In genomic region chr5:71973563-71973962, GRCh38 we compare ENCODE assay signal across 14 cellular contexts.
A peak's percentile ranks its signal among the peaks of the same experiment; 100 is the strongest.
DNase-seq lines count a peak whose midpoint lies in the region; ATAC-seq and TF ChIP-seq lines count a peak whose summit lies in the region.
"Had no signal": no experiment of that assay in that cellular context is flagged by ENCODE, and none has a peak within 500 bp of the region (broad histone marks: within the 10 kb centered on the region; RNA-seq: fewer than 3 reads in every experiment).

No MANE protein-coding gene starts in this region.

- no peak overlapping the region for H3K27ac Mint-ChIP-seq in stimulated activated naive B cell treated with anti-CD40 and anti-IgM and Interleukin-4, amounts not matched to agents 10 μg/mL and 1 μg/mL and 100 μg/mL, for 72 hours
- H3K27ac Mint-ChIP-seq: dendritic cell treated with granulocyte-macrophage colony-stimulating factor and Interleukin-4, amounts not matched to agents 40 ng/mL and 50 ng/mL, for 4 days; T-cell had no signal

- peaks cover 13 to 34% of the 10 kb centered on the region in 2 donors for H3K27me3 Mint-ChIP-seq in stimulated activated naive B cell treated with anti-CD40 and anti-IgM and Interleukin-4, amounts not matched to agents 10 μg/mL and 1 μg/mL and 100 μg/mL, for 72 hours
- H3K27me3 Mint-ChIP-seq: dendritic cell treated with granulocyte-macrophage colony-stimulating factor and Interleukin-4, amounts not matched to agents 40 ng/mL and 50 ng/mL, for 4 days had no signal

- no peak overlapping the region for H3K4me3 Mint-ChIP-seq in stimulated activated naive B cell treated with anti-CD40 and anti-IgM and Interleukin-4, amounts not matched to agents 10 μg/mL and 1 μg/mL and 100 μg/mL, for 72 hours
- H3K4me3 Mint-ChIP-seq: CD8-positive, alpha-beta memory T cell; dendritic cell treated with granulocyte-macrophage colony-stimulating factor and Interleukin-4, amounts not matched to agents 40 ng/mL and 50 ng/mL, for 4 days; T-cell had no signal

- peak; percentile 33 for DNase-seq in G401 (ENCODE audit: low spot score)
- DNase-seq in amniotic epithelial cell (ENCODE audit: low read depth): peak; percentile 35
- DNase-seq in right lobe of liver: no peak
- no peak for DNase-seq in suprapubic skin (ENCODE audit: low spot score in 2 of 2)
- no peak for DNase-seq in OCI-M2 (lab: John Stamatoyannopoulos, UW; ENCODE audit: unreplicated experiment)
- no peak for DNase-seq in SIG-M5 (lab: John Stamatoyannopoulos, UW)
- no peak for DNase-seq in stimulated activated naive B cell treated with anti-CD40 and anti-IgM and Interleukin-4, amounts not matched to agents 10 μg/mL and 1 μg/mL and 100 μg/mL, for 72 hours
- DNase-seq: CD8-positive, alpha-beta memory T cell; foreskin keratinocyte; small intestine; stimulated activated CD4-positive, alpha-beta T cell treated with anti-CD3 and anti-CD28 coated beads, Interleukin-4, amount 100 ng/mL, for 24 hours; T-cell had no signal

- intact Hi-C loops in right lobe of liver (cut with DNase I): no loop called here

- H3K27me3 ChIP-seq in right lobe of liver: no peaks in the 10 kb centered on the region
- no peaks in the 10 kb centered on the region for H3K27me3 ChIP-seq in suprapubic skin

- H3K36me3 ChIP-seq in right lobe of liver: no peaks in the 10 kb centered on the region
- no peaks in the 10 kb centered on the region for H3K36me3 ChIP-seq in suprapubic skin

- H3K9me3 ChIP-seq in right lobe of liver (no peaks in the 10 kb centered on the region), suprapubic skin (no peaks in the 10 kb centered on the region)

- no peak for TF ChIP-seq CTCF in right lobe of liver (IDR thresholded peaks at IDR 0.05)
- no peak for TF ChIP-seq CTCF in suprapubic skin (IDR thresholded peaks at IDR 0.05)

- in situ Hi-C loops in G401 (cut with HindIII; ENCODE audit: low sequenced_read_pairs): no loop called here

- H3K4me3 ChIP-seq in right lobe of liver: no peak overlapping the region
- H3K4me3 ChIP-seq in suprapubic skin: no peak overlapping the region

- 54% methylated on average over 3 of the region's 3 CpGs for WGBS in right lobe of liver (ENCODE audit: insufficient coverage, low coverage, low lambda C conversion rate, missing lambda C conversion rate)
- WGBS in suprapubic skin: 57% methylated on average over 3 of the region's 3 CpGs

- peak overlapping the region in 2 of 3 donors; percentile 3 to 8 for H3K27ac ChIP-seq in right lobe of liver
- H3K27ac ChIP-seq in suprapubic skin: peak overlapping the region; percentile 75
- H3K27ac ChIP-seq: foreskin keratinocyte had no signal

- no peak for TF ChIP-seq EP300 in suprapubic skin (IDR thresholded peaks at IDR 0.05)

- H3K9me3 Mint-ChIP-seq in stimulated activated naive B cell treated with anti-CD40 and anti-IgM and Interleukin-4, amounts not matched to agents 10 μg/mL and 1 μg/mL and 100 μg/mL, for 72 hours: peaks cover 0 to 2% of the 10 kb centered on the region in 2 donors
- H3K9me3 Mint-ChIP-seq: dendritic cell treated with granulocyte-macrophage colony-stimulating factor and Interleukin-4, amounts not matched to agents 40 ng/mL and 50 ng/mL, for 4 days; T-cell had no signal

- TF ChIP-seq POLR2A in right lobe of liver (IDR thresholded peaks at IDR 0.05): no peak
- no peak for TF ChIP-seq POLR2A in suprapubic skin (IDR thresholded peaks at IDR 0.05)

- no peak for ATAC-seq in right lobe of liver
- no peak for ATAC-seq in SK-N-SH treated with all-trans-retinoic acid at 6 μM for 48 hours
- ATAC-seq in stimulated activated naive B cell treated with anti-CD40 and anti-IgM and Interleukin-4, amounts not matched to agents 10 μg/mL and 1 μg/mL and 100 μg/mL, for 72 hours (replicated peaks): no peak
- ATAC-seq: foreskin keratinocyte, T-cell had no signal

- H3K4me1 Mint-ChIP-seq in stimulated activated naive B cell treated with anti-CD40 and anti-IgM and Interleukin-4, amounts not matched to agents 10 μg/mL and 1 μg/mL and 100 μg/mL, for 72 hours: no peaks in the 10 kb centered on the region
- H3K4me1 Mint-ChIP-seq: CD8-positive, alpha-beta memory T cell; T-cell had no signal

- H3K4me1 ChIP-seq in right lobe of liver: no peaks in the 10 kb centered on the region
- peaks cover 8% of the 10 kb centered on the region for H3K4me1 ChIP-seq in suprapubic skin
- H3K4me1 ChIP-seq: foreskin keratinocyte had no signal

- H3K36me3 Mint-ChIP-seq in stimulated activated naive B cell treated with anti-CD40 and anti-IgM and Interleukin-4, amounts not matched to agents 10 μg/mL and 1 μg/mL and 100 μg/mL, for 72 hours: no peaks in the 10 kb centered on the region
- H3K36me3 Mint-ChIP-seq: CD8-positive, alpha-beta memory T cell; T-cell had no signal

TF ChIP-seq in SK-N-SH treated with all-trans-retinoic acid at 6 μM for 48 hours, 23 proteins besides CTCF, POLR2A, EP300 and RAD21:
- TF ChIP-seq ISL1 (CRISPR knock-in tag; IDR thresholded peaks at IDR 0.05) (no peak), POU6F1 (CRISPR knock-in tag; IDR thresholded peaks at IDR 0.05; ENCODE audit: borderline replicate concordance, low read depth) (no peak), ZFP30 (CRISPR knock-in tag; IDR thresholded peaks at IDR 0.05) (no peak), CSRNP3 (CRISPR knock-in tag; IDR thresholded peaks at IDR 0.05) (no peak), CREB5 (CRISPR knock-in tag; IDR thresholded peaks at IDR 0.05; ENCODE audit: low read depth) (no peak), TCF4 (CRISPR knock-in tag; IDR thresholded peaks at IDR 0.05; ENCODE audit: borderline replicate concordance) (no peak), TSHZ2 (CRISPR knock-in tag; IDR thresholded peaks at IDR 0.05) (no peak), ZNF70 (CRISPR knock-in tag; IDR thresholded peaks at IDR 0.05) (no peak), ZNF565 (CRISPR knock-in tag; conservative IDR thresholded peaks at IDR 0.05; ENCODE audit: low read depth) (no peak)

Comparison
In these comparisons a context has a peak if more than half of its experiments do, and no peak if none do; other contexts are left out.
1. DNase-seq: peak in G401 (single experiment) and amniotic epithelial cell (single experiment); none in right lobe of liver (0 of 3), suprapubic skin (0 of 2), OCI-M2 (single experiment), SIG-M5 (single experiment) and stimulated activated naive B cell treated with anti-CD40 and anti-IgM and Interleukin-4, amounts not matched to agents 10 μg/mL and 1 μg/mL and 100 μg/mL, for 72 hours (single experiment).